13 cellular contexts compared by ENCODE assay signal in the genomic region with DNA sequence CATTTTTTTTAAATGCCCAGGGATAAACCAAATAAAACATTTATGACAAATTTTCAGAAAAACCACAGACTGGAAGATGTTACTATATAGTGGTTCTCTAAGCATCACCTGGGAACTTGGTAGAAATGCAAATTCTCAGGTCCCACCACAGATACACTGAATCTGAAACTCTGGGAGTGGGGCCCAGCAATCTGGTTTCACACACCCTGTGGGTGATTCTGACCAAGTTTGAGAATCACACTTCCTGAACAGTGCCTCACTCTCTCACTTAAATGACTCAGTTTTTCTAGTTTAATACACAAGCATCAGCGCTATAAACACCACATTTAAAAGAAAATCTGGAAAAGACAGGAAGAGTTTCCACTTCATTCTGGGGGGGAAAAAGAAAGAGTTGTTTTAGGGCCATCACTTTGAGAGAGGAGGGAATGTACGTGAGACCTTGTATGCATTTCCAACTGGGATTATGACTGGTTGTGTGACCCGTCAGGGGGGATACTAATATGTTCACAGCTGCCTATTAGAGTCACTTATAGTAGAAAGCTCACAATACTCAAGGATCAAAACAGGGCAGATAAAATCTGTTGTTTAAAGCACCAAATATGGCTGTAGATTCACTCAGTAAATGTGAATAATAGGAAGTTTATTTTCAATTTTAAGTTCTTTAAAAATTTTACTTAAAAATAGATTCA.
DNase-seq lines count a peak whose midpoint lies in the region; ATAC-seq lines count a peak whose summit lies in the region.
"Had no signal": no experiment of that assay in that cellular context is flagged by ENCODE, and none has a peak within 500 bp of the region (broad histone marks: within the 10 kb centered on the region; RNA-seq: fewer than 3 reads in every experiment).

No MANE protein-coding gene starts in this region.

- H3K4me3 Mint-ChIP-seq in activated CD4-positive, alpha-beta memory T cell treated with anti-CD3 and anti-CD28 coated beads, Interleukin-2, amount 10 ng/mL, durations not matched to agents 7 days and 5 days, result no peak overlapping the region
- no peak overlapping the region for H3K4me3 Mint-ChIP-seq in immature natural killer cell
- H3K4me3 Mint-ChIP-seq: dendritic cell treated with granulocyte-macrophage colony-stimulating factor and Interleukin-4, amounts not matched to agents 40 ng/mL and 50 ng/mL, for 4 days; T-helper 1 cell treated with Interleukin-12 subunit alpha and Interleukin-12 subunit beta and Interleukin-4 antibody, amounts not matched to agents 30 μg/mL and 1 μg/mL, for 36 hours had no signal

- no peaks in the 10 kb centered on the region for H3K9me3 Mint-ChIP-seq in activated CD4-positive, alpha-beta memory T cell treated with anti-CD3 and anti-CD28 coated beads, Interleukin-2, amount 10 ng/mL, durations not matched to agents 7 days and 5 days
- peaks cover 0 to 16% (median 2%) of the 10 kb centered on the region in 6 donors for H3K9me3 Mint-ChIP-seq in immature natural killer cell
- H3K9me3 Mint-ChIP-seq: T-helper 1 cell treated with Interleukin-12 subunit alpha and Interleukin-12 subunit beta and Interleukin-4 antibody, amounts not matched to agents 30 μg/mL and 1 μg/mL, for 36 hours had no signal

- CTCF ChIA-PET in activated CD4-positive, alpha-beta memory T cell treated with anti-CD3 and anti-CD28 coated beads, Interleukin-2, amount 10 ng/mL, durations not matched to agents 7 days and 5 days (lab: Charles Lee), result no interaction called here

- H3K36me3 Mint-ChIP-seq in activated CD4-positive, alpha-beta memory T cell treated with anti-CD3 and anti-CD28 coated beads, Interleukin-2, amount 10 ng/mL, durations not matched to agents 7 days and 5 days (ENCODE audit: low read depth), result no peaks in the 10 kb centered on the region
- no peaks in the 10 kb centered on the region for H3K36me3 Mint-ChIP-seq in immature natural killer cell

- H3K27me3 Mint-ChIP-seq in activated CD4-positive, alpha-beta memory T cell treated with anti-CD3 and anti-CD28 coated beads, Interleukin-2, amount 10 ng/mL, durations not matched to agents 7 days and 5 days, result peaks cover 44% of the 10 kb centered on the region
- no peaks in the 10 kb centered on the region for H3K27me3 Mint-ChIP-seq in immature natural killer cell (ENCODE audit: low read depth in 3 of 3)
- H3K27me3 Mint-ChIP-seq: dendritic cell treated with granulocyte-macrophage colony-stimulating factor and Interleukin-4, amounts not matched to agents 40 ng/mL and 50 ng/mL, for 4 days had no signal

- DNase-seq in activated CD4-positive, CD25-positive, alpha-beta regulatory T cell treated with anti-CD3 and anti-CD28 coated beads, Interleukin-2, amount 50 U/mL, for 72 hours, result no peak
- peak; percentile 43 for DNase-seq in activated CD4-positive, alpha-beta memory T cell treated with anti-CD3 and anti-CD28 coated beads, Interleukin-2, amount 10 ng/mL, durations not matched to agents 7 days and 5 days
- DNase-seq in stimulated activated CD8-positive, alpha-beta memory T cell treated with anti-CD3 and anti-CD28 coated beads, Interleukin-7, amount 100 ng/mL, for 24 hours (ENCODE audit: low read depth), result peak; percentile 8
- DNase-seq in Right ventricle myocardium inferior (ENCODE audit: missing footprints) (no peak), immature natural killer cell (no peak), NCI-H446 (lab: John Stamatoyannopoulos, UW) (no peak)
- DNase-seq: 8988T, NCI-H1048 had no signal

- ATAC-seq in activated CD4-positive, CD25-positive, alpha-beta regulatory T cell treated with anti-CD3 and anti-CD28 coated beads, Interleukin-2, amount 50 U/mL, for 24 hours, result peak; percentile 77 to 80
- ATAC-seq in HG02885 (IDR thresholded peaks at IDR 0.05; ENCODE audit: poor library complexity, unreplicated experiment), result peak; percentile 89
- ATAC-seq in Right ventricle myocardium inferior, result no peak
- ATAC-seq: sciatic nerve had no signal

- intact Hi-C loops in Right ventricle myocardium inferior (cut with DNase I), result no loop called here

- H3K27ac Mint-ChIP-seq in activated CD4-positive, alpha-beta memory T cell treated with anti-CD3 and anti-CD28 coated beads, Interleukin-2, amount 10 ng/mL, durations not matched to agents 7 days and 5 days, result no peak overlapping the region
- H3K27ac Mint-ChIP-seq in immature natural killer cell, result no peak overlapping the region
- H3K27ac Mint-ChIP-seq: dendritic cell treated with granulocyte-macrophage colony-stimulating factor and Interleukin-4, amounts not matched to agents 40 ng/mL and 50 ng/mL, for 4 days; T-helper 1 cell treated with Interleukin-12 subunit alpha and Interleukin-12 subunit beta and Interleukin-4 antibody, amounts not matched to agents 30 μg/mL and 1 μg/mL, for 36 hours had no signal

- POLR2A ChIA-PET in activated CD4-positive, alpha-beta memory T cell treated with anti-CD3 and anti-CD28 coated beads, Interleukin-2, amount 10 ng/mL, durations not matched to agents 7 days and 5 days (lab: Charles Lee), result no interaction called here

- H3K4me1 Mint-ChIP-seq in activated CD4-positive, alpha-beta memory T cell treated with anti-CD3 and anti-CD28 coated beads, Interleukin-2, amount 10 ng/mL, durations not matched to agents 7 days and 5 days, result peaks cover 13% of the 10 kb centered on the region
- H3K4me1 Mint-ChIP-seq in immature natural killer cell, result no peaks in the 10 kb centered on the region

Comparison
In these comparisons a context has a peak if more than half of its experiments do, and no peak if none do; other contexts are left out.
1. DNase-seq: peak in activated CD4-positive, alpha-beta memory T cell treated with anti-CD3 and anti-CD28 coated beads, Interleukin-2, amount 10 ng/mL, durations not matched to agents 7 days and 5 days (single experiment) and stimulated activated CD8-positive, alpha-beta memory T cell treated with anti-CD3 and anti-CD28 coated beads, Interleukin-7, amount 100 ng/mL, for 24 hours (single experiment); none in activated CD4-positive, CD25-positive, alpha-beta regulatory T cell treated with anti-CD3 and anti-CD28 coated beads, Interleukin-2, amount 50 U/mL, for 72 hours (single experiment), Right ventricle myocardium inferior (single experiment), immature natural killer cell (0 of 3) and NCI-H446 (0 of 2).